In genomic region chr2:17617508-17617907, GRCh38 we compare ENCODE assay signal across 7 cellular contexts.
"Had no signal": no experiment of that assay in that cellular context is flagged by ENCODE, and none has a peak within 500 bp of the region (broad histone marks: within the 10 kb centered on the region; RNA-seq: fewer than 3 reads in every experiment).

No MANE protein-coding gene starts in this region.

- H3K4me3 ChIP-seq: GM23338 had no signal

- DNase-seq: H9, HCEC 1CT, KG1 had no signal

- FAIRE-seq: H1, H54, HTR-8/SVneo had no signal

- H3K4me2 ChIP-seq: GM23338 had no signal

- ATAC-seq: GM23338 had no signal

- H2AFZ ChIP-seq: GM23338 had no signal
